In genomic region chr19:10036601-10037071, GRCh38 we compare ENCODE assay signal across 17 cellular contexts. TPM values are rescaled to one million over a fixed set of nuclear protein-coding genes. Genes with fewer than 3 reads are reported as not detected.
"Had no signal": no experiment of that assay in that cellular context is flagged by ENCODE, and none has a peak within 500 bp of the region (broad histone marks: within the 10 kb centered on the region; RNA-seq: fewer than 3 reads in every experiment).

No MANE protein-coding gene starts in this region.

- H3K36me3 ChIP-seq: ascending aorta, sigmoid colon, upper lobe of right lung had no signal

- H3K27me3 ChIP-seq: ascending aorta had no signal

- DNase-seq: activated CD8-positive, alpha-beta T cell treated with anti-CD3 and anti-CD28 coated beads, Interleukin-2, amount 10 ng/mL, durations not matched to agents 7 days and 5 days; activated naive CD4-positive, alpha-beta T cell treated with Interleukin-2 at 50 U/mL for 16 hours; activated naive CD8-positive, alpha-beta T cell treated with anti-CD3 and anti-CD28 coated beads, Interleukin-2, amount 50 U/mL, for 24 hours; hypothalamus; nephron progenitor cell; psoas muscle; sigmoid colon; stimulated activated CD4-positive, alpha-beta T cell treated with anti-CD3 and anti-CD28 coated beads, Interleukin-4, amount 100 ng/mL, for 1 hour; stimulated activated CD8-positive, alpha-beta memory T cell treated with anti-CD3 and anti-CD28 coated beads, Interleukin-4, amount 100 ng/mL, for 48 hours; stimulated activated naive CD8-positive, alpha-beta T cell treated with anti-CD3 and anti-CD28 coated beads, Interleukin-15, Interleukin-2, amounts not matched to agents 100 U/mL and 50 U/mL, for 24 hours; SW 1271; upper lobe of right lung had no signal

- ATAC-seq: activated CD8-positive, alpha-beta T cell treated with anti-CD3 and anti-CD28 coated beads, Interleukin-2, amount 10 ng/mL, durations not matched to agents 7 days and 5 days; activated naive CD8-positive, alpha-beta T cell treated with anti-CD3 and anti-CD28 coated beads, Interleukin-2, amount 50 U/mL, for 24 hours; psoas muscle; stimulated activated naive CD8-positive, alpha-beta T cell treated with anti-CD3 and anti-CD28 coated beads, Interleukin-15, Interleukin-2, amounts not matched to agents 100 U/mL and 50 U/mL, for 24 hours; upper lobe of right lung had no signal

- H3K4me1 ChIP-seq: ascending aorta, psoas muscle, sigmoid colon, upper lobe of right lung had no signal

- H3K27ac ChIP-seq: ascending aorta, psoas muscle, sigmoid colon, upper lobe of right lung had no signal

- H3K4me3 ChIP-seq: ascending aorta, psoas muscle, sigmoid colon, upper lobe of right lung had no signal

- H3K9me3 ChIP-seq: ascending aorta, psoas muscle, upper lobe of right lung had no signal

RNA-seq across cellular contexts. Expression of gene RDH8, which starts 23.4 kb away (rescaled TPM):
- total RNA-seq: activated CD8-positive, alpha-beta T cell treated with anti-CD3 and anti-CD28 coated beads, Interleukin-2, amount 10 ng/mL, durations not matched to agents 7 days and 5 days; ascending aorta; fibroblast of lung; glomerular endothelial cell; omental fat pad; psoas muscle; sigmoid colon; temporal lobe; upper lobe of right lung had no signal
- polyA plus RNA-seq: psoas muscle, sigmoid colon had no signal
